ENCODE assay signal across 10 cellular contexts in genomic region chr20:63177134-63177784, GRCh38. TPM values are rescaled to one million over a fixed set of nuclear protein-coding genes. Genes with fewer than 3 reads are reported as not detected.
DNase-seq lines count a peak whose midpoint lies in the region; ATAC-seq, FAIRE-seq and TF ChIP-seq lines count a peak whose summit lies in the region.
"Had no signal": no experiment of that assay in that cellular context is flagged by ENCODE, and none has a peak within 500 bp of the region (broad histone marks: within the 10 kb centered on the region; RNA-seq: fewer than 3 reads in every experiment).

No MANE protein-coding gene starts in this region.

- TF ChIP-seq CTCF in HepG2 (CRISPR knock-in tag; IDR thresholded peaks at IDR 0.05), result no peak
- no peak for TF ChIP-seq CTCF in right lobe of liver (IDR thresholded peaks at IDR 0.05)

- CTCF ChIA-PET in HepG2 (lab: Yijun Ruan, JAX; ENCODE audit: low intra/inter-chr PET ratio, low total read pairs), result no interaction called here

- H3K4me1 ChIP-seq in HepG2 (ENCODE audit: insufficient read depth, low read length), result peaks cover 26% of the 10 kb centered on the region
- peaks cover 0 to 16% (median 0%) of the 10 kb centered on the region in 4 donors for H3K4me1 ChIP-seq in right lobe of liver
- no peaks in the 10 kb centered on the region for H3K4me1 ChIP-seq in mesendoderm (ENCODE audit: control insufficient read depth, low read depth, low read length)

- H3K56ac ChIP-seq in mesendoderm (ENCODE audit: low read length), result no peak overlapping the region

- POLR2A ChIA-PET in HepG2 (lab: Yijun Ruan, JAX), result no interaction called here

- H3K9me3 ChIP-seq in HepG2 (ENCODE audit: low read length) (no peaks in the 10 kb centered on the region), right lobe of liver (no peaks in the 10 kb centered on the region)

- no peak for FAIRE-seq in HepG2 (lab: Jason Lieb, UNC)

- TF ChIP-seq EP300 in HepG2 (IDR thresholded peaks at IDR 0.05; ENCODE audit: low read depth in 2 of 2, low read length in 2 of 2) (no peak), HepG2 (CRISPR knock-in tag; IDR thresholded peaks at IDR 0.05; ENCODE audit: borderline replicate concordance) (no peak)

- no peak overlapping the region for H2BK15ac ChIP-seq in mesendoderm (replicated peaks; ENCODE audit: low read depth)

- TF ChIP-seq RAD21 in HepG2 (CRISPR knock-in tag; IDR thresholded peaks at IDR 0.05), result no peak

- H3K36me3 ChIP-seq in HepG2 (replicated peaks in 1 of 2; ENCODE audit: control insufficient read depth in 1 of 2, insufficient read depth in 2 of 2, low read length in 2 of 2) (no peaks in the 10 kb centered on the region), right lobe of liver (no peaks in the 10 kb centered on the region), mesendoderm (ENCODE audit: control insufficient read depth, insufficient read depth, low read length) (no peaks in the 10 kb centered on the region)

- no peak overlapping the region for H4K5ac ChIP-seq in mesendoderm (ENCODE audit: low read length)

- H2BK5ac ChIP-seq in mesendoderm (ENCODE audit: low read length), result no peak overlapping the region

- no peak for ATAC-seq in HepG2
- ATAC-seq in right lobe of liver, result no peak
- no peak for ATAC-seq in GM19035 (IDR thresholded peaks at IDR 0.05; ENCODE audit: unreplicated experiment)
- no peak for ATAC-seq in HG03439 (IDR thresholded peaks at IDR 0.05; ENCODE audit: unreplicated experiment)

- no peak overlapping the region for H2BK120ac ChIP-seq in mesendoderm (ENCODE audit: low read depth, low read length)

- no peak overlapping the region for H3K27ac ChIP-seq in HepG2 (ENCODE audit: extremely low read length, insufficient read depth, low read length)
- no peak overlapping the region for H3K27ac ChIP-seq in right lobe of liver
- H3K27ac ChIP-seq in angular gyrus (ENCODE audit: low read depth, low read length), result peak overlapping the region; percentile 73
- no peak overlapping the region for H3K27ac ChIP-seq in mesendoderm (ENCODE audit: low read depth, low read length)

- intact Hi-C loops in HepG2 (cut with micrococcal nuclease; ENCODE audit: unreplicated experiment) (no loop called here), right lobe of liver (cut with DNase I) (loop anchor here in 1 of 2 donors (5.0 kb wide), 1 partner anchor 115 kb away; no protein-coding TSS in a partner anchor)

- H3K4ac ChIP-seq in mesendoderm (ENCODE audit: low read depth, low read length), result no peak overlapping the region

- no peak overlapping the region for H4K8ac ChIP-seq in mesendoderm (ENCODE audit: low read depth, low read length)

- H3K79me2 ChIP-seq in HepG2 (ENCODE audit: insufficient read depth, low read length) (no peaks in the 10 kb centered on the region), mesendoderm (ENCODE audit: control insufficient read depth, insufficient read depth, low read length) (no peaks in the 10 kb centered on the region)

- H3K79me1 ChIP-seq in mesendoderm (ENCODE audit: low read length), result no peaks in the 10 kb centered on the region

- in situ Hi-C loops in HepG2 (cut with HindIII; ENCODE audit: extremely low pct_ligation_motif_present, low pct_unique_long_range_greater_than_20kb), result no loop called here

- H3K27me3 ChIP-seq in HepG2 (ENCODE audit: control insufficient read depth in 1 of 2, insufficient read depth in 2 of 2, low read length in 2 of 2), result peaks cover 18 to 94% of the 10 kb centered on the region in 2 experiments
- peaks cover 13 to 29% of the 10 kb centered on the region in 2 donors for H3K27me3 ChIP-seq in right lobe of liver
- peaks cover 46% of the 10 kb centered on the region for H3K27me3 ChIP-seq in mesendoderm (ENCODE audit: insufficient read depth, low read length, poor library complexity)

- BruUV-seq in HepG2 (replicated peaks; lab: Mats Ljungman, UMichigan), result no TSS peak

- no peak overlapping the region for H3K18ac ChIP-seq in mesendoderm (ENCODE audit: low read length)

- no peak overlapping the region for H3K4me2 ChIP-seq in HepG2 (ENCODE audit: low read depth, low read length)
- no peak overlapping the region for H3K4me2 ChIP-seq in mesendoderm (ENCODE audit: low read length)

- no peak overlapping the region for H3K23ac ChIP-seq in mesendoderm (ENCODE audit: low read length)

- no peak overlapping the region for H3K4me3 ChIP-seq in HepG2 (replicated peaks in 1 of 3; ENCODE audit: insufficient read depth in 1 of 3, low read depth in 2 of 3, low read length in 3 of 3)
- H3K4me3 ChIP-seq in right lobe of liver, result no peak overlapping the region
- H3K4me3 ChIP-seq in mesendoderm (ENCODE audit: low read length), result no peak overlapping the region

- H2AFZ ChIP-seq in HepG2 (ENCODE audit: low read length), result no peak overlapping the region

- WGBS in HepG2 (ENCODE audit: low lambda C conversion rate), result 37% methylated on average over 71 of the region's 96 CpGs
- 2% methylated on average over 10 of the region's 96 CpGs for WGBS in right lobe of liver (ENCODE audit: insufficient coverage, low coverage, low lambda C conversion rate, missing lambda C conversion rate)
- no CpG with 5 or more reads among the region's 96 CpGs for WGBS in mesendoderm (ENCODE audit: extremely low coverage, insufficient coverage, low lambda C conversion rate)

- TF ChIP-seq POLR2A in HepG2 (IDR thresholded peaks at IDR 0.05; ENCODE audit: insufficient read depth in 1 of 2, low read depth in 2 of 2, low read length in 2 of 2), result no peak
- no peak for TF ChIP-seq POLR2A in right lobe of liver (IDR thresholded peaks at IDR 0.05)

- peaks cover 40% of the 10 kb centered on the region; the same call in 1 of the 2 replicates for H4K20me1 ChIP-seq in HepG2 (ENCODE audit: insufficient read depth, low read length)

- no peak overlapping the region for H2AK5ac ChIP-seq in mesendoderm (ENCODE audit: low read length)

- H3K9ac ChIP-seq in HepG2 (ENCODE audit: insufficient read depth, low read depth, low read length) (no peak overlapping the region), mesendoderm (ENCODE audit: low read length) (no peak overlapping the region)

- DNase-seq in HepG2 (ENCODE audit: low spot score) (no peak), right lobe of liver (no peak), mesendoderm (peak; percentile 28), epidermal melanocyte (ENCODE audit: insufficient read length, low spot score) (no peak), DMS153 treated with DMSO at 0.1 percent for 48 hours (lab: John Stamatoyannopoulos, UW; ENCODE audit: unreplicated experiment) (no peak)
- DNase-seq: activated T-cell treated with anti-CD3 and anti-CD28 coated beads, Interleukin-2, amount 50 U/mL, for 4 hours; MM.1S had no signal

RNA-seq across cellular contexts. Expression of gene YTHDF1, which starts 38.7 kb away (rescaled TPM):
- total RNA-seq in HepG2 (2016; rRNA removed; fragmentation: Illumina TruSeq; extraction: Trizol) (37.7 and 39.8 TPM in 2 replicates), right lobe of liver (10 to 100 TPM; 16.4 to 23.6 (median 21.1) TPM)
- total RNA-seq in HepG2 (2016; cell fraction: cytosol; rRNA removed; fragmentation: Illumina TruSeq; extraction: Trizol; ENCODE audit: low read depth), result 15.1 and 15.2 TPM in 2 replicates
- total RNA-seq in HepG2 (2016; cell fraction: insoluble cytoplasmic fraction; rRNA removed; fragmentation: Illumina TruSeq; extraction: Trizol), result 35.8 and 37.7 TPM in 2 replicates
- 41.8 and 42.4 TPM in 2 replicates for total RNA-seq in HepG2 (2016; cell fraction: membrane; rRNA removed; fragmentation: Illumina TruSeq; extraction: Trizol)
- total RNA-seq in HepG2 (2016; cell fraction: nucleus; rRNA removed; fragmentation: Illumina TruSeq; extraction: Trizol), result 28.2 and 31.2 TPM in 2 replicates
- polyA plus RNA-seq in HepG2 (2011; rRNA removed), result 34.5 and 36.4 TPM in 2 replicates
- polyA plus RNA-seq in HepG2 (2011; cell fraction: cytosol; rRNA removed), result 27.2 and 28.5 TPM in 2 replicates
- polyA plus RNA-seq in HepG2 (2011; cell fraction: nucleus; rRNA removed), result 36.7 and 41.9 TPM in 2 replicates
- 36.8 and 38.5 TPM in 2 replicates for polyA plus RNA-seq in HepG2 (2012)
- 9.5 and 11.3 TPM in 2 replicates for polyA plus RNA-seq in HepG2 (2016; cell fraction: cytosol; fragmentation: Illumina TruSeq; extraction: Trizol; ENCODE audit: low read depth)
- polyA plus RNA-seq in HepG2 (2016; cell fraction: insoluble cytoplasmic fraction; fragmentation: Illumina TruSeq; extraction: Trizol; ENCODE audit: low read depth), result 51.6 and 60.0 TPM in 2 replicates
- 29.6 and 31.9 TPM in 2 replicates for polyA plus RNA-seq in HepG2 (2016; cell fraction: membrane; fragmentation: Illumina TruSeq; extraction: Trizol; ENCODE audit: low read depth)
- 75.9 and 78.1 TPM in 2 replicates for polyA plus RNA-seq in HepG2 (2016; cell fraction: nucleus; fragmentation: Illumina TruSeq; extraction: Trizol; ENCODE audit: insufficient read depth, low read depth)
- 40.3 and 47.9 TPM in 2 replicates for polyA minus RNA-seq in HepG2 (2011; rRNA and poly(A)+ RNA removed; ENCODE audit: low replicate concordance)
- polyA minus RNA-seq in HepG2 (2011; cell fraction: cytosol; rRNA and poly(A)+ RNA removed), result 30.1 and 32.4 TPM in 2 replicates
- 17.8 and 21.1 TPM in 2 replicates for polyA minus RNA-seq in HepG2 (2011; cell fraction: nucleus; rRNA and poly(A)+ RNA removed)
- 54.2 TPM for polyA plus RNA-seq in mesendoderm (2013, experiment 1 of 2)
- 53.8 TPM for polyA plus RNA-seq in mesendoderm (2013, experiment 2 of 2)

RNA-seq across cellular contexts. Expression of gene BIRC7, which starts 58.4 kb away (rescaled TPM):
- total RNA-seq in HepG2 (2016; rRNA removed; fragmentation: Illumina TruSeq; extraction: Trizol) (0.20 and 0.27 TPM in 2 replicates), right lobe of liver (not detected)
- not detected in 2 replicates for total RNA-seq in HepG2 (2016; cell fraction: cytosol; rRNA removed; fragmentation: Illumina TruSeq; extraction: Trizol; ENCODE audit: low read depth)
- total RNA-seq in HepG2 (2016; cell fraction: insoluble cytoplasmic fraction; rRNA removed; fragmentation: Illumina TruSeq; extraction: Trizol), result 0.33 and 0.45 TPM in 2 replicates
- total RNA-seq in HepG2 (2016; cell fraction: membrane; rRNA removed; fragmentation: Illumina TruSeq; extraction: Trizol), result 0.12 and 0.17 TPM in 2 replicates
- total RNA-seq in HepG2 (2016; cell fraction: nucleus; rRNA removed; fragmentation: Illumina TruSeq; extraction: Trizol), result 0.28 and 0.53 TPM in 2 replicates
- polyA plus RNA-seq in HepG2 (2011; rRNA removed), result 5.1 and 8.6 TPM in 2 replicates
- 4.3 and 7.9 TPM in 2 replicates for polyA plus RNA-seq in HepG2 (2011; cell fraction: cytosol; rRNA removed)
- polyA plus RNA-seq in HepG2 (2011; cell fraction: nucleus; rRNA removed), result 81.1 and 86.7 TPM in 2 replicates
- polyA plus RNA-seq in HepG2 (2012), result 2.6 and 6.6 TPM in 2 replicates
- 0.14 TPM in 1 of 2 replicates, not detected in the other for polyA plus RNA-seq in HepG2 (2016; cell fraction: cytosol; fragmentation: Illumina TruSeq; extraction: Trizol; ENCODE audit: low read depth)
- 0.37 TPM in 1 of 2 replicates, not detected in the other for polyA plus RNA-seq in HepG2 (2016; cell fraction: insoluble cytoplasmic fraction; fragmentation: Illumina TruSeq; extraction: Trizol; ENCODE audit: low read depth)
- polyA plus RNA-seq in HepG2 (2016; cell fraction: membrane; fragmentation: Illumina TruSeq; extraction: Trizol; ENCODE audit: low read depth), result 0.29 TPM in 1 of 2 replicates, not detected in the other
- polyA plus RNA-seq in HepG2 (2016; cell fraction: nucleus; fragmentation: Illumina TruSeq; extraction: Trizol; ENCODE audit: insufficient read depth, low read depth), result 0.62 and 0.85 TPM in 2 replicates
- 0.37 and 4.3 TPM in 2 replicates for polyA minus RNA-seq in HepG2 (2011; rRNA and poly(A)+ RNA removed; ENCODE audit: low replicate concordance)
- polyA minus RNA-seq in HepG2 (2011; cell fraction: cytosol; rRNA and poly(A)+ RNA removed), result 2.0 and 2.2 TPM in 2 replicates
- 6.4 and 9.9 TPM in 2 replicates for polyA minus RNA-seq in HepG2 (2011; cell fraction: nucleus; rRNA and poly(A)+ RNA removed)
- not detected for polyA plus RNA-seq in mesendoderm (2013, experiment 1 of 2)
- not detected for polyA plus RNA-seq in mesendoderm (2013, experiment 2 of 2)
- total RNA-seq: activated T-cell treated with anti-CD3 and anti-CD28 coated beads, Interleukin-2, amount 50 U/mL, for 4 hours had no signal
